ENCODE assay signal across 1 cellular context in the genomic region with DNA sequence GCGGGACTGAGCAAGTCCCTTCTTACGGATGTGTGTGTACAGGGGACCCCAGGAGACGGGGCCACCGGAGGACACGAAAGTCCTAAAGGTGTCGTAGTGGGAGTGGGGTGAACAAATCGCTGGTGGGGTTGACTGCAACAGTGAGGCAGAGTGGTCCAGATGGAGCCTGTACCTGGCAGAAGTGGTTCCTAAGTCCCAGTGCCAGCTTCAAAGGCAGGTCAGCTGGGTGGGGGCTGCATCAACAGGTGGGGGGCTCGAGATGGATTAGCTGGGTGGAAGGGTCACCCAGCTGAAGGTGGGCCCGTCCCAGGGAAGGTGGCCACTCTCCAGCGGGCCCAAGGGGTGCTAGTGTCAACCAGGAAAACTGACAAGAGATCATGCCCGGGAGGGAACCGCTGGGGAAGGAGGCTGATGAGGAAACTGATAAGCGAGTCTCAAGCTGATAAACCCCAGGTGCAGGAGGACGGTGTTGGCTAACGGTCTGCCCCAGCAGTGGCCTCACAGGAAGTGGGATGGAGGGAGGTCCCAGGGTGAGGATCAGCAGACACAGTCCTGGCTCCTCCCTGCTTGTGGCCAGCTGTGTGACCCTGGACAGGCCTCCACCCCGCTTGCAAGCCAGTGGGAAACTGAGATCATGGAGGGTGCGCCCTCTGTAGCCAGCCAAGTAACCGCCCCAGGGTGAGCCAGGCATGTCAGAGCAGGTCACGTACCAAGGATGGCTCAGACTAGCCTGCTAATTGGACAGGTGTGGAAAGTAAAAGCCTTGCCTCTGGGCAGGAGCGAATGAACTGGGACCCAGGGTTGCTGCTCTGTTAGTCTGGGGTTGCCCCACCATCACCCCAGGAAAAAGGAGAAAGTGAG.
TF ChIP-seq lines count a peak whose summit lies in the region.

No MANE protein-coding gene starts in this region.

TF ChIP-seq in endothelial cell of umbilical vein, 7 proteins besides CTCF, POLR2A, EP300 and RAD21:
- TF ChIP-seq GATA2 (IDR thresholded peaks at IDR 0.05; ENCODE audit: insufficient read depth, insufficient read length, low read depth, low read length) (peak; percentile 92), FOS (IDR thresholded peaks at IDR 0.05; ENCODE audit: borderline replicate concordance, insufficient read depth, low read length) (no peak), POLR2AphosphoS5 (IDR thresholded peaks at IDR 0.05; ENCODE audit: insufficient read depth, low read depth, low read length) (peak; percentile 25)
